Comparison of ENCODE assay signal across 1 cellular context in the genomic region with DNA sequence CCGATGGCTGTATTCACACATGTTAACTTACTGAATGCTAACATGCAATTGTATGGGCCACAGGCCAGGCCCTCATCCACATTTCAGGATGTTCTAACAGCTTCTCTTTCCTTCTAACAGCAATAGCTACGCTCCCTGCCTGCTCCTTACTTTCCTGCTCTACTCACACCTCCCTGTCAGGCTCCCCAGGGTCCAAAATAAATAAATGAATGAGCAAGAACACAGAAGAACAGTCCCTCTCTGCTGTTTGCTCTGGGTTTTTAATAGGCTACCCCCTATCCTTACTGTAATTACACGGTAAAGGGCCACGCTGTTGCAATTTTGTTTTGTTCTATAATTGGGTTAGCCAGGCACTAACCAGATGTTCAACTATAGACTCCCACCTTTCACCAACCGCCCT.
A peak's percentile ranks its signal among the peaks of the same experiment; 100 is the strongest.
TF ChIP-seq lines count a peak whose summit lies in the region.

No MANE protein-coding gene starts in this region.

TF ChIP-seq in HEK293, 187 proteins besides CTCF, POLR2A, EP300 and RAD21 (continued from another document):
- TF ChIP-seq PRDM6 (tag by site-specific recombination; IDR thresholded peaks at IDR 0.05) (peak; percentile 48; the same call in 1 of the 2 replicates), GLI2 (tag by site-specific recombination; IDR thresholded peaks at IDR 0.05; ENCODE audit: borderline replicate concordance, low read depth) (no peak), HOXC10 (CRISPR knock-in tag; IDR thresholded peaks at IDR 0.05) (no peak), ZNF555 (tag by site-specific recombination; conservative IDR thresholded peaks at IDR 0.05) (no peak), ZNF433 (tag by site-specific recombination; IDR thresholded peaks at IDR 0.05; ENCODE audit: low read depth) (no peak), GLIS2 (tag by site-specific recombination; IDR thresholded peaks at IDR 0.05) (no peak), ZBTB17 (tag by site-specific recombination; IDR thresholded peaks at IDR 0.05) (no peak), ZNF16 (tag by site-specific recombination; IDR thresholded peaks at IDR 0.05; ENCODE audit: low read depth) (no peak), ZNF138 (tag by site-specific recombination; IDR thresholded peaks at IDR 0.05; ENCODE audit: borderline replicate concordance) (no peak)
